In genomic region chr2:201451330-201452057, GRCh38 we compare ENCODE assay signal across 8 cellular contexts. TPM values are rescaled to one million over a fixed set of nuclear protein-coding genes. Genes with fewer than 3 reads are reported as not detected.
DNase-seq lines count a peak whose midpoint lies in the region; ATAC-seq and TF ChIP-seq lines count a peak whose summit lies in the region.

A gene with protein sequence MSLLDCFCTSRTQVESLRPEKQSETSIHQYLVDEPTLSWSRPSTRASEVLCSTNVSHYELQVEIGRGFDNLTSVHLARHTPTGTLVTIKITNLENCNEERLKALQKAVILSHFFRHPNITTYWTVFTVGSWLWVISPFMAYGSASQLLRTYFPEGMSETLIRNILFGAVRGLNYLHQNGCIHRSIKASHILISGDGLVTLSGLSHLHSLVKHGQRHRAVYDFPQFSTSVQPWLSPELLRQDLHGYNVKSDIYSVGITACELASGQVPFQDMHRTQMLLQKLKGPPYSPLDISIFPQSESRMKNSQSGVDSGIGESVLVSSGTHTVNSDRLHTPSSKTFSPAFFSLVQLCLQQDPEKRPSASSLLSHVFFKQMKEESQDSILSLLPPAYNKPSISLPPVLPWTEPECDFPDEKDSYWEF (plus strand): TSS chr2:201451740. CDS start chr2:201454841, 3,101 bp downstream.
TRAK2 (minus strand) TSS chr2:201451458; CDS start chr2:201420507, 30,951 bp downstream.

- peak within 1 kb of the TSS; percentile 98 for H3K4me3 Mint-ChIP-seq in GM23338
- H3K4me3 Mint-ChIP-seq in naive thymus-derived CD4-positive, alpha-beta T cell, result peak within 1 kb of the TSS; percentile 94 to 98 (median 97)
- H3K4me3 Mint-ChIP-seq in stimulated activated naive B cell treated with anti-CD40 and anti-IgM and Interleukin-4, amounts not matched to agents 10 μg/mL and 1 μg/mL and 100 μg/mL, for 72 hours, result peak within 1 kb of the TSS; percentile 97 to 100

- DNase-seq in EL (peak; percentile 94), GM23338 (ENCODE audit: low spot score) (peak; percentile 97), LHCN-M2 (ENCODE audit: low read depth) (peak; percentile 93), RPMI8226 (peak; percentile 95), fibroblast of gingiva (ENCODE audit: low read depth) (peak; percentile 97)
- DNase-seq in activated T-helper 1 cell treated with anti-CD3 and anti-CD28 coated beads, Interleukin-2, amount 50 U/mL, for 16 hours (ENCODE audit: low read depth in 1 of 2, low spot score in 1 of 2), result peak; percentile 86 to 92
- peak; percentile 84 to 95 (median 92) for DNase-seq in naive thymus-derived CD4-positive, alpha-beta T cell
- peak; percentile 96 for DNase-seq in stimulated activated naive B cell treated with anti-CD40 and anti-IgM and Interleukin-4, amounts not matched to agents 10 μg/mL and 1 μg/mL and 100 μg/mL, for 72 hours

- H3K36me3 Mint-ChIP-seq in GM23338 (ENCODE audit: low read depth), result peaks cover 3% of the 10 kb centered on the region; the same call in 1 of the 3 replicates
- H3K36me3 Mint-ChIP-seq in naive thymus-derived CD4-positive, alpha-beta T cell, result peaks cover 0 to 11% (median 6%) of the 10 kb centered on the region in 5 donors
- H3K36me3 Mint-ChIP-seq in stimulated activated naive B cell treated with anti-CD40 and anti-IgM and Interleukin-4, amounts not matched to agents 10 μg/mL and 1 μg/mL and 100 μg/mL, for 72 hours, result peaks cover 4 to 14% of the 10 kb centered on the region in 2 donors

- ATAC-seq in GM23338, result peak; percentile 90
- peak; percentile 96 for ATAC-seq in naive thymus-derived CD4-positive, alpha-beta T cell
- peak; percentile 91 to 93 for ATAC-seq in stimulated activated naive B cell treated with anti-CD40 and anti-IgM and Interleukin-4, amounts not matched to agents 10 μg/mL and 1 μg/mL and 100 μg/mL, for 72 hours (replicated peaks)

- H4K20me1 ChIP-seq in GM23338 (replicated peaks; ENCODE audit: insufficient read depth), result no peaks in the 10 kb centered on the region

- no peak for TF ChIP-seq CTCF in GM23338 (conservative IDR thresholded peaks at IDR 0.05; ENCODE audit: low read depth in 2 of 2)

- peak within 1 kb of the TSS; percentile 100 for H2AFZ ChIP-seq in GM23338

- intact Hi-C loops in naive thymus-derived CD4-positive, alpha-beta T cell (cut with micrococcal nuclease), result loop anchor here (1.0 to 10.0 kb wide), 28 partner anchors 18 to 927 kb away; partner anchors contain the start of genes CASP10 (in 2 of the 2), HYCC2 (in 2 of the 2), NIF3L1 (in 2 of the 2) and NOP58 (in 2 of the 2)

- H3K4me1 ChIP-seq in GM23338 (ENCODE audit: insufficient read depth), result peaks cover 5% of the 10 kb centered on the region; the same call in 1 of the 2 replicates
- peaks cover 33 to 38% of the 10 kb centered on the region in 2 donors for H3K4me1 ChIP-seq in naive thymus-derived CD4-positive, alpha-beta T cell (ENCODE audit: control insufficient read depth in 2 of 2, insufficient read depth in 2 of 2, low read length in 2 of 2)

- H3K4me2 ChIP-seq in GM23338, result peak within 1 kb of the TSS; percentile 89

- H3K27me3 ChIP-seq in GM23338 (ENCODE audit: insufficient read depth), result no peaks in the 10 kb centered on the region
- H3K27me3 ChIP-seq in naive thymus-derived CD4-positive, alpha-beta T cell (ENCODE audit: control insufficient read depth in 2 of 2, insufficient read depth in 2 of 2, low read length in 2 of 2), result no peaks in the 10 kb centered on the region

- no peaks in the 10 kb centered on the region for H3K36me3 ChIP-seq in GM23338 (ENCODE audit: insufficient read depth)
- H3K36me3 ChIP-seq in naive thymus-derived CD4-positive, alpha-beta T cell (ENCODE audit: control insufficient read depth in 2 of 3, insufficient read depth in 3 of 3, low read length in 3 of 3), result peaks cover 0 to 6% (median 0%) of the 10 kb centered on the region in 3 experiments

- CTCF ChIA-PET in naive thymus-derived CD4-positive, alpha-beta T cell (lab: Charles Lee), result interaction anchor here (0.5 to 2.9 kb wide), 6 partner anchors 11 to 647 kb away, joined by 3 to 7 read pairs (median 4); partner anchors contain the start of gene CASP10

- H3K27ac Mint-ChIP-seq in GM23338, result peak within 1 kb of the TSS; percentile 96
- H3K27ac Mint-ChIP-seq in naive thymus-derived CD4-positive, alpha-beta T cell, result peak within 1 kb of the TSS; percentile 85 to 97 (median 95)
- peak within 1 kb of the TSS; percentile 99 for H3K27ac Mint-ChIP-seq in stimulated activated naive B cell treated with anti-CD40 and anti-IgM and Interleukin-4, amounts not matched to agents 10 μg/mL and 1 μg/mL and 100 μg/mL, for 72 hours

- no peaks in the 10 kb centered on the region for H3K9me3 Mint-ChIP-seq in GM23338
- H3K9me3 Mint-ChIP-seq in naive thymus-derived CD4-positive, alpha-beta T cell, result no peaks in the 10 kb centered on the region
- no peaks in the 10 kb centered on the region for H3K9me3 Mint-ChIP-seq in stimulated activated naive B cell treated with anti-CD40 and anti-IgM and Interleukin-4, amounts not matched to agents 10 μg/mL and 1 μg/mL and 100 μg/mL, for 72 hours

- H3K27me3 Mint-ChIP-seq in GM23338 (ENCODE audit: insufficient read depth, low read depth, poor library complexity), result no peaks in the 10 kb centered on the region
- H3K27me3 Mint-ChIP-seq in naive thymus-derived CD4-positive, alpha-beta T cell, result peaks cover 0 to 8% (median 0%) of the 10 kb centered on the region in 5 donors
- H3K27me3 Mint-ChIP-seq in stimulated activated naive B cell treated with anti-CD40 and anti-IgM and Interleukin-4, amounts not matched to agents 10 μg/mL and 1 μg/mL and 100 μg/mL, for 72 hours, result no peaks in the 10 kb centered on the region

- H3K79me2 ChIP-seq in GM23338 (replicated peaks; ENCODE audit: insufficient read depth), result peaks cover 12% of the 10 kb centered on the region

- POLR2A ChIA-PET in naive thymus-derived CD4-positive, alpha-beta T cell (lab: Charles Lee), result interaction anchor here (0.7 to 5.0 kb wide), 28 partner anchors 10 to 1788 kb away, joined by 3 to 26 read pairs (median 5); partner anchors contain the start of genes ALS2, CASP10, CASP8 and CFLAR

- peak within 1 kb of the TSS; percentile 92 for H3K4me3 ChIP-seq in GM23338
- H3K4me3 ChIP-seq in naive thymus-derived CD4-positive, alpha-beta T cell (ENCODE audit: low read length), result peak within 1 kb of the TSS; percentile 96

- no peaks in the 10 kb centered on the region for H3K9me3 ChIP-seq in naive thymus-derived CD4-positive, alpha-beta T cell (ENCODE audit: control insufficient read depth in 2 of 3, low read length in 3 of 3)

- no peaks in the 10 kb centered on the region; the same call in 1 of the 2 replicates for H3F3A ChIP-seq in GM23338 (replicated peaks; ENCODE audit: low read depth)

- no peaks in the 10 kb centered on the region for H3K9me2 ChIP-seq in GM23338 (ENCODE audit: insufficient read depth)

- H3K4me1 Mint-ChIP-seq in GM23338, result peaks cover 17% of the 10 kb centered on the region
- H3K4me1 Mint-ChIP-seq in naive thymus-derived CD4-positive, alpha-beta T cell, result peaks cover 27 to 69% (median 41%) of the 10 kb centered on the region in 7 donors
- H3K4me1 Mint-ChIP-seq in stimulated activated naive B cell treated with anti-CD40 and anti-IgM and Interleukin-4, amounts not matched to agents 10 μg/mL and 1 μg/mL and 100 μg/mL, for 72 hours, result peaks cover 17 to 38% of the 10 kb centered on the region in 2 donors

- peak within 1 kb of the TSS; percentile 85 for H3K27ac ChIP-seq in GM23338 (ENCODE audit: low read depth)
- H3K27ac ChIP-seq in naive thymus-derived CD4-positive, alpha-beta T cell (ENCODE audit: low read depth, low read length), result peak within 1 kb of the TSS; percentile 83

TF ChIP-seq in GM23338, 12 proteins besides CTCF, POLR2A, EP300 and RAD21 (continues in another document):
- TF ChIP-seq ZNF114 (CRISPR knock-in tag; IDR thresholded peaks at IDR 0.05), result no peak

RNA-seq across cellular contexts. Expression of the first gene that starts in this region (rescaled TPM):
- 37.1 and 37.6 TPM in 2 replicates for total RNA-seq in GM23338 (2014; rRNA removed; shearing (Covaris generic))
- 35.9 and 41.3 TPM in 2 replicates for polyA plus RNA-seq in GM23338 (2016; fragmentation: Nextera tagmentation; extraction: Ambion mirVana)
- 255 and 259 TPM in 2 replicates for total RNA-seq in LHCN-M2 (2014; rRNA removed)
- polyA plus RNA-seq in LHCN-M2 (2012), result 48.6 TPM
- total RNA-seq in naive thymus-derived CD4-positive, alpha-beta T cell, result 10 to 100 TPM; 11.9 to 18.4 (median 16.1) TPM
- polyA plus RNA-seq in naive thymus-derived CD4-positive, alpha-beta T cell, result 10 to 100 TPM; 31.5 to 41.4 TPM

RNA-seq across cellular contexts. Expression of gene TRAK2, which starts in this region (rescaled TPM):
- total RNA-seq in GM23338 (2014; rRNA removed; shearing (Covaris generic)), result 12.0 and 17.0 TPM in 2 replicates
- polyA plus RNA-seq in GM23338 (2016; fragmentation: Nextera tagmentation; extraction: Ambion mirVana), result 5.8 and 6.7 TPM in 2 replicates
- 47.8 and 73.9 TPM in 2 replicates for total RNA-seq in LHCN-M2 (2014; rRNA removed)
- polyA plus RNA-seq in LHCN-M2 (2012), result 23.2 TPM
- 10 to 100 TPM; 27.8 to 47.6 (median 35.2) TPM for total RNA-seq in naive thymus-derived CD4-positive, alpha-beta T cell
- polyA plus RNA-seq in naive thymus-derived CD4-positive, alpha-beta T cell, result 10 to 100 TPM; 27.2 to 30.7 TPM

Comparison
In these comparisons a context has a peak if more than half of its experiments do, and no peak if none do; other contexts are left out.
1. Peak in every context shown above with its lines: DNase-seq, ATAC-seq, H3K4me3 ChIP-seq and H3K27ac ChIP-seq.